1 cellular context compared by ENCODE assay signal in genomic region chr1:226827968-226828513, GRCh38.
TF ChIP-seq lines count a peak whose summit lies in the region.

No MANE protein-coding gene starts in this region.

TF ChIP-seq in HEK293, 187 proteins besides CTCF, POLR2A, EP300 and RAD21 (continued from another document and continues in another):
- TF ChIP-seq PRDM10 (tag by site-specific recombination; IDR thresholded peaks at IDR 0.05) (peak; percentile 88), ZNF561 (tag by site-specific recombination; IDR thresholded peaks at IDR 0.05; ENCODE audit: borderline replicate concordance) (peak; percentile 82), ZNF211 (tag by site-specific recombination; IDR thresholded peaks at IDR 0.05; ENCODE audit: low read depth) (no peak), ZNF354C (tag by site-specific recombination; IDR thresholded peaks at IDR 0.05; ENCODE audit: borderline replicate concordance, low read depth) (no peak), ZNF398 (tag by site-specific recombination; IDR thresholded peaks at IDR 0.05) (no peak), IKZF3 (tag by site-specific recombination; IDR thresholded peaks at IDR 0.05) (peak; percentile 44; the same call in 1 of the 2 replicates), KLF8 (tag by site-specific recombination; IDR thresholded peaks at IDR 0.05) (peak; percentile 83; the same call in 1 of the 2 replicates), ZNF221 (tag by site-specific recombination; IDR thresholded peaks at IDR 0.05; ENCODE audit: borderline replicate concordance) (no peak), ZBTB11 (tag by site-specific recombination; conservative IDR thresholded peaks at IDR 0.05; ENCODE audit: low read depth) (peak; percentile 55), ZNF132 (tag by site-specific recombination; IDR thresholded peaks at IDR 0.05; ENCODE audit: borderline replicate concordance) (no peak), SP3 (tag by site-specific recombination; IDR thresholded peaks at IDR 0.05) (no peak), PRDM4 (tag by site-specific recombination; IDR thresholded peaks at IDR 0.05) (no peak), ZNF335 (tag by site-specific recombination; conservative IDR thresholded peaks at IDR 0.05) (peak; percentile 81), ZNF596 (tag by site-specific recombination; IDR thresholded peaks at IDR 0.05) (peak; percentile 47; the same call in 1 of the 2 replicates), HOXC10 (CRISPR knock-in tag; IDR thresholded peaks at IDR 0.05) (no peak), ZNF174 (tag by site-specific recombination; IDR thresholded peaks at IDR 0.05) (no peak), ZNF518A (tag by site-specific recombination; conservative IDR thresholded peaks at IDR 0.05; ENCODE audit: low read depth) (peak; percentile 89), ZBTB20 (tag by site-specific recombination; IDR thresholded peaks at IDR 0.05) (0 out of 2 replicates have a peak, but pooled peaks have one; percentile 32), ZNF76 (tag by site-specific recombination; IDR thresholded peaks at IDR 0.05; ENCODE audit: borderline replicate concordance, low read depth) (no peak), ZNF530 (tag by site-specific recombination; IDR thresholded peaks at IDR 0.05; ENCODE audit: low read depth) (no peak), MEIS1 (CRISPR knock-in tag; IDR thresholded peaks at IDR 0.05; ENCODE audit: borderline replicate concordance) (no peak), ZNF266 (tag by site-specific recombination; IDR thresholded peaks at IDR 0.05; ENCODE audit: low read depth) (no peak), BCL11B (tag by site-specific recombination; IDR thresholded peaks at IDR 0.05; ENCODE audit: low read depth) (0 out of 2 replicates have a peak, but pooled peaks have one; percentile 39), ZNF341 (tag by site-specific recombination; IDR thresholded peaks at IDR 0.05; ENCODE audit: low read depth) (no peak; the same call in 1 of the 2 replicates), ZNF169 (tag by site-specific recombination; IDR thresholded peaks at IDR 0.05) (no peak), ZNF624 (tag by site-specific recombination; IDR thresholded peaks at IDR 0.05) (no peak), ZNF138 (tag by site-specific recombination; IDR thresholded peaks at IDR 0.05; ENCODE audit: borderline replicate concordance) (no peak), ZNF214 (tag by site-specific recombination; IDR thresholded peaks at IDR 0.05; ENCODE audit: borderline replicate concordance) (no peak), ZNF558 (tag by site-specific recombination; IDR thresholded peaks at IDR 0.05) (0 out of 2 replicates have a peak, but pooled peaks have one; percentile 32), ZNF37A (tag by site-specific recombination; IDR thresholded peaks at IDR 0.05) (no peak), ZNF148 (tag by site-specific recombination; IDR thresholded peaks at IDR 0.05; ENCODE audit: borderline replicate concordance) (no peak), ZNF133 (tag by site-specific recombination; IDR thresholded peaks at IDR 0.05) (no peak), ZNF24 (tag by site-specific recombination; IDR thresholded peaks at IDR 0.05) (peak; percentile 66; the same call in 1 of the 2 replicates), ZNF571 (tag by site-specific recombination; IDR thresholded peaks at IDR 0.05) (no peak), YY2 (tag by site-specific recombination; IDR thresholded peaks at IDR 0.05) (no peak), ZNF449 (tag by site-specific recombination; IDR thresholded peaks at IDR 0.05) (peak; percentile 81)
